Comparison of ENCODE assay signal across 9 cellular contexts in the genomic region with DNA sequence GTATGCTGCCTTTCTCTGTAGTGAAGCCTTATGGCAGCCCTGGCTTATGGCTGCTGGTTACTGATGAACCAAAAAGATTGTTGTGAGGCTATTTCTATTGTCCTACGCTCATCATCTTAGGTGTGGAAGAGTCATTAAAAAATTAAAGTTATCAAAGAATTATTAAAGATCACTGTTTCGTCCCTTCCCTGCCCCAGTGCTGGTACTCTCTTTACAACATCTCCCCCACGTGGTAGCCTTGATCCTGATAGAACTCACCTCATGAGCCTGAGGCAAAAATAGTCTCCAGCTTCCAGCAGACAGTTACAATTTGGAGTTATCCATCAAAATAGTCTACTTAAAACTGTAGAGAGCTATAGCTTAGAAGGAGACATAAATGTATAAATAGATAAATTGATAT.
DNase-seq lines count a peak whose midpoint lies in the region; ATAC-seq and TF ChIP-seq lines count a peak whose summit lies in the region.
"Had no signal": no experiment of that assay in that cellular context is flagged by ENCODE, and none has a peak within 500 bp of the region (broad histone marks: within the 10 kb centered on the region; RNA-seq: fewer than 3 reads in every experiment).

No MANE protein-coding gene starts in this region.

- 24 to 32% (median 27%) methylated on average over 3 of the region's 3 CpGs for WGBS in adrenal gland, 4 donors

- H3K4me1 ChIP-seq in adrenal gland (replicated peaks in 1 of 2) = no peaks in the 10 kb centered on the region

- no peak overlapping the region for H3K4me3 Mint-ChIP-seq in stimulated activated naive B cell treated with anti-CD40 and anti-IgM and Interleukin-4, amounts not matched to agents 10 μg/mL and 1 μg/mL and 100 μg/mL, for 72 hours
- H3K4me3 Mint-ChIP-seq: activated naive CD4-positive, alpha-beta T cell treated with anti-CD3 and anti-CD28 coated beads, Interleukin-2, amount 50 U/mL, for 24 hours had no signal

- peak in 5 of 6 experiments; percentile 9 to 29 (median 19) for TF ChIP-seq CTCF in adrenal gland (IDR thresholded peaks at IDR 0.05)

- no peaks in the 10 kb centered on the region for H3K36me3 Mint-ChIP-seq in stimulated activated naive B cell treated with anti-CD40 and anti-IgM and Interleukin-4, amounts not matched to agents 10 μg/mL and 1 μg/mL and 100 μg/mL, for 72 hours
- H3K36me3 Mint-ChIP-seq: activated naive CD4-positive, alpha-beta T cell treated with anti-CD3 and anti-CD28 coated beads, Interleukin-2, amount 50 U/mL, for 24 hours had no signal

- peak; percentile 6 for DNase-seq in 8988T
- DNase-seq in adrenal gland = peak in 3 of 7 donors; percentile 11 to 26 (median 17)
- DNase-seq in stimulated activated naive B cell treated with anti-CD40 and anti-IgM and Interleukin-4, amounts not matched to agents 10 μg/mL and 1 μg/mL and 100 μg/mL, for 72 hours = no peak
- no peak for DNase-seq in NCI-H187 (lab: John Stamatoyannopoulos, UW)
- no peak for DNase-seq in epidermal melanocyte (ENCODE audit: insufficient read length, low spot score)
- no peak for DNase-seq in kidney glomerular epithelial cell (lab: John Stamatoyannopoulos, UW)

- ATAC-seq in GM18861 (IDR thresholded peaks at IDR 0.05; ENCODE audit: unreplicated experiment) (peak; percentile 33), HG03025 (IDR thresholded peaks at IDR 0.05; ENCODE audit: low FRiP score, unreplicated experiment) (peak; percentile 38)
- peak; percentile 39 to 44 for ATAC-seq in stimulated activated naive B cell treated with anti-CD40 and anti-IgM and Interleukin-4, amounts not matched to agents 10 μg/mL and 1 μg/mL and 100 μg/mL, for 72 hours (replicated peaks)

- H3K4me1 Mint-ChIP-seq in stimulated activated naive B cell treated with anti-CD40 and anti-IgM and Interleukin-4, amounts not matched to agents 10 μg/mL and 1 μg/mL and 100 μg/mL, for 72 hours = peaks cover 13 to 42% of the 10 kb centered on the region in 2 donors
- H3K4me1 Mint-ChIP-seq: activated naive CD4-positive, alpha-beta T cell treated with anti-CD3 and anti-CD28 coated beads, Interleukin-2, amount 50 U/mL, for 24 hours had no signal

- H3K9me3 ChIP-seq in adrenal gland (replicated peaks in 1 of 3) = no peaks in the 10 kb centered on the region

- H3K27ac ChIP-seq in adrenal gland = no peak overlapping the region

- no peaks in the 10 kb centered on the region for H3K36me3 ChIP-seq in adrenal gland (replicated peaks in 1 of 2)

- no peak overlapping the region for H3K27ac Mint-ChIP-seq in stimulated activated naive B cell treated with anti-CD40 and anti-IgM and Interleukin-4, amounts not matched to agents 10 μg/mL and 1 μg/mL and 100 μg/mL, for 72 hours
- H3K27ac Mint-ChIP-seq: activated naive CD4-positive, alpha-beta T cell treated with anti-CD3 and anti-CD28 coated beads, Interleukin-2, amount 50 U/mL, for 24 hours had no signal

- intact Hi-C loops in adrenal gland (cut with DNase I) = loop anchor here in 1 of 2 donors (10.0 kb wide), 1 partner anchor 124 kb away; no protein-coding TSS in a partner anchor

- TF ChIP-seq POLR2A in adrenal gland (IDR thresholded peaks at IDR 0.05) = no peak

- no peaks in the 10 kb centered on the region for H3K9me3 Mint-ChIP-seq in stimulated activated naive B cell treated with anti-CD40 and anti-IgM and Interleukin-4, amounts not matched to agents 10 μg/mL and 1 μg/mL and 100 μg/mL, for 72 hours
- H3K9me3 Mint-ChIP-seq: activated naive CD4-positive, alpha-beta T cell treated with anti-CD3 and anti-CD28 coated beads, Interleukin-2, amount 50 U/mL, for 24 hours had no signal

- H3K27me3 ChIP-seq in adrenal gland = no peaks in the 10 kb centered on the region

- H3K27me3 Mint-ChIP-seq in stimulated activated naive B cell treated with anti-CD40 and anti-IgM and Interleukin-4, amounts not matched to agents 10 μg/mL and 1 μg/mL and 100 μg/mL, for 72 hours = no peaks in the 10 kb centered on the region
- H3K27me3 Mint-ChIP-seq: activated naive CD4-positive, alpha-beta T cell treated with anti-CD3 and anti-CD28 coated beads, Interleukin-2, amount 50 U/mL, for 24 hours had no signal

- no peak overlapping the region for H3K4me3 ChIP-seq in adrenal gland
